ENCODE assay signal across 8 cellular contexts in the genomic region with DNA sequence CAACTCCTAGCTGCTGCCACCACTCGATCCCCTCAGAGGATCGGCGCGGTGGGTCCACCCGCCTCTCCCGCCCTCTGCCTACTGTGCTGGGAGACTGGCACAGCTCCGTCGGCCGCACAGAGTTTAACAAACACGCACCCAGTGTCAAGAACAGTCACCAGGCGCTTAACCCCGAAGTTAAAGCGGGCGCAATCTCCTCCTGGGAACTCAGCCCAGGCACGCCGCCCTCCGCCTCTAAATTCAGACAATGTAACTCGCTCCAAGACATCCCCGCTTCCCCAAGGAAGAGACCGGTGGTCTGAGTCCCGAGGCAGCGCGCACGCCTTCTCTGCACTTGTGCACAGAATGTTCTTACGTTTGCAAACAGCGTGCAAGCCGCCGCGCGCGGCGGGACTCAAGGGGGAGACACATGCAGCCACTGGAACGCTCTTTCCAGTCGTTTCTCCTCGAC. TPM values are rescaled to one million over a fixed set of nuclear protein-coding genes. Genes with fewer than 3 reads are reported as not detected.
A peak's percentile ranks its signal among the peaks of the same experiment; 100 is the strongest.
DNase-seq lines count a peak whose midpoint lies in the region; ATAC-seq and TF ChIP-seq lines count a peak whose summit lies in the region.

No MANE protein-coding gene starts in this region.

- no peak overlapping the region for H4K5ac ChIP-seq in mesendoderm (ENCODE audit: low read length)

- peaks cover 2% of the 10 kb centered on the region for H3K27me3 Mint-ChIP-seq in activated CD4-positive, alpha-beta T cell treated with anti-CD3 and anti-CD28 coated beads for 36 hours
- no peaks in the 10 kb centered on the region for H3K27me3 Mint-ChIP-seq in stimulated activated naive CD8-positive, alpha-beta T cell treated with anti-CD3 and anti-CD28 coated beads, Interleukin-15, Interleukin-2, amounts not matched to agents 100 ng/mL and 50 ng/mL, for 24 hours

- H3K4me2 ChIP-seq in mesendoderm (ENCODE audit: low read length) = peak overlapping the region; percentile 18

- peaks cover 8% of the 10 kb centered on the region for H3K27me3 ChIP-seq in mesendoderm (ENCODE audit: insufficient read depth, low read length, poor library complexity)

- peaks cover 6% of the 10 kb centered on the region for H3K36me3 ChIP-seq in mesendoderm (ENCODE audit: control insufficient read depth, insufficient read depth, low read length)

- TF ChIP-seq CTCF in LNCAP (IDR thresholded peaks at IDR 0.05) = 0 out of 2 replicates have a peak, but pooled peaks have one; percentile 8

- H3K36me3 Mint-ChIP-seq in activated CD4-positive, alpha-beta T cell treated with anti-CD3 and anti-CD28 coated beads for 36 hours (ENCODE audit: low read depth) = peaks cover 45% of the 10 kb centered on the region
- H3K36me3 Mint-ChIP-seq in stimulated activated naive CD8-positive, alpha-beta T cell treated with anti-CD3 and anti-CD28 coated beads, Interleukin-15, Interleukin-2, amounts not matched to agents 100 ng/mL and 50 ng/mL, for 24 hours (ENCODE audit: low read depth) = peaks cover 33% of the 10 kb centered on the region

- H3K4ac ChIP-seq in mesendoderm (ENCODE audit: low read depth, low read length) = no peak overlapping the region

- intact Hi-C loops in activated CD4-positive, alpha-beta T cell treated with anti-CD3 and anti-CD28 coated beads for 36 hours (cut with DNase I, micrococcal nuclease) = loop anchor here (1.0 to 5.0 kb wide), 12 partner anchors 61 to 1065 kb away; a partner anchor contains a TSS

- H3K18ac ChIP-seq in mesendoderm (ENCODE audit: low read length) = no peak overlapping the region

- H2BK5ac ChIP-seq in mesendoderm (ENCODE audit: low read length) = no peak overlapping the region

- CTCF ChIA-PET in activated CD4-positive, alpha-beta T cell treated with anti-CD3 and anti-CD28 coated beads for 36 hours (lab: Charles Lee) = interaction anchor here (0.9 to 1.2 kb wide), 4 partner anchors 9 to 265 kb away, joined by 3 to 4 read pairs (median 3); no protein-coding TSS in a partner anchor

- DNase-seq in EL (peak; percentile 36), ecto neural progenitor cell (ENCODE audit: low spot score) (peak; percentile 76), mesendoderm (peak; percentile 36), ureter (ENCODE audit: low spot score) (no peak)
- DNase-seq in activated CD4-positive, alpha-beta T cell treated with anti-CD3 and anti-CD28 coated beads for 36 hours = peak; percentile 78

- peak overlapping the region; percentile 93 for H3K27ac Mint-ChIP-seq in activated CD4-positive, alpha-beta T cell treated with anti-CD3 and anti-CD28 coated beads for 36 hours
- peak overlapping the region; percentile 85 for H3K27ac Mint-ChIP-seq in stimulated activated naive CD8-positive, alpha-beta T cell treated with anti-CD3 and anti-CD28 coated beads, Interleukin-15, Interleukin-2, amounts not matched to agents 100 ng/mL and 50 ng/mL, for 24 hours

- H3K9me3 Mint-ChIP-seq in activated CD4-positive, alpha-beta T cell treated with anti-CD3 and anti-CD28 coated beads for 36 hours (ENCODE audit: low read depth) = no peaks in the 10 kb centered on the region
- no peaks in the 10 kb centered on the region for H3K9me3 Mint-ChIP-seq in stimulated activated naive CD8-positive, alpha-beta T cell treated with anti-CD3 and anti-CD28 coated beads, Interleukin-15, Interleukin-2, amounts not matched to agents 100 ng/mL and 50 ng/mL, for 24 hours

- H3K4me1 Mint-ChIP-seq in activated CD4-positive, alpha-beta T cell treated with anti-CD3 and anti-CD28 coated beads for 36 hours = peaks cover 59% of the 10 kb centered on the region
- peaks cover 74% of the 10 kb centered on the region for H3K4me1 Mint-ChIP-seq in stimulated activated naive CD8-positive, alpha-beta T cell treated with anti-CD3 and anti-CD28 coated beads, Interleukin-15, Interleukin-2, amounts not matched to agents 100 ng/mL and 50 ng/mL, for 24 hours (ENCODE audit: low read depth)

- H3K79me1 ChIP-seq in mesendoderm (ENCODE audit: low read length) = peaks cover 5% of the 10 kb centered on the region

- H2BK15ac ChIP-seq in mesendoderm (replicated peaks; ENCODE audit: low read depth) = no peak overlapping the region

- no CpG with 5 or more reads among the region's 35 CpGs for WGBS in mesendoderm (ENCODE audit: extremely low coverage, insufficient coverage, low lambda C conversion rate)

- no peak overlapping the region for H4K8ac ChIP-seq in mesendoderm (ENCODE audit: low read depth, low read length)

- H2AK5ac ChIP-seq in mesendoderm (ENCODE audit: low read length) = no peak overlapping the region

- ATAC-seq in GM21717 (IDR thresholded peaks at IDR 0.05; ENCODE audit: unreplicated experiment) = peak; percentile 28
- ATAC-seq in activated CD4-positive, alpha-beta T cell treated with anti-CD3 and anti-CD28 coated beads for 36 hours = peak; percentile 40

- H2BK120ac ChIP-seq in mesendoderm (ENCODE audit: low read depth, low read length) = no peak overlapping the region

- no peaks in the 10 kb centered on the region for H3K4me1 ChIP-seq in mesendoderm (ENCODE audit: control insufficient read depth, low read depth, low read length)

- no peak overlapping the region for H3K27ac ChIP-seq in mesendoderm (ENCODE audit: low read depth, low read length)

- H3K4me3 ChIP-seq in mesendoderm (ENCODE audit: low read length) = peak overlapping the region; percentile 49

- H3K56ac ChIP-seq in mesendoderm (ENCODE audit: low read length) = peak overlapping the region; percentile 47

- peaks cover 1% of the 10 kb centered on the region for H3K79me2 ChIP-seq in mesendoderm (ENCODE audit: control insufficient read depth, insufficient read depth, low read length)

- POLR2A ChIA-PET in activated CD4-positive, alpha-beta T cell treated with anti-CD3 and anti-CD28 coated beads for 36 hours (lab: Charles Lee) = interaction anchor here (0.6 to 1.2 kb wide), 4 partner anchors 17 to 265 kb away, joined by 3 to 5 read pairs (median 4); no protein-coding TSS in a partner anchor

- no peak overlapping the region for H3K23ac ChIP-seq in mesendoderm (ENCODE audit: low read length)

- H3K9ac ChIP-seq in mesendoderm (ENCODE audit: low read length) = peak overlapping the region; percentile 63

- H3K4me3 Mint-ChIP-seq in activated CD4-positive, alpha-beta T cell treated with anti-CD3 and anti-CD28 coated beads for 36 hours = peak overlapping the region; percentile 94
- H3K4me3 Mint-ChIP-seq in stimulated activated naive CD8-positive, alpha-beta T cell treated with anti-CD3 and anti-CD28 coated beads, Interleukin-15, Interleukin-2, amounts not matched to agents 100 ng/mL and 50 ng/mL, for 24 hours = peak overlapping the region; percentile 93

RNA-seq across cellular contexts. Expression of a gene that starts 0.5 kb away (rescaled TPM):
- total RNA-seq in activated CD4-positive, alpha-beta T cell treated with anti-CD3 and anti-CD28 coated beads for 36 hours = 10 to 100 TPM; 75.4 to 89.3 TPM
- 1.7 TPM for polyA plus RNA-seq in mesendoderm (2013, experiment 1 of 2)
- 1.9 TPM for polyA plus RNA-seq in mesendoderm (2013, experiment 2 of 2)
- 23.2 TPM for total RNA-seq in ureter
